21 cellular contexts compared by ENCODE assay signal in genomic region chr12:110335481-110336045, GRCh38.
"Had no signal": no experiment of that assay in that cellular context is flagged by ENCODE, and none has a peak within 500 bp of the region (broad histone marks: within the 10 kb centered on the region; RNA-seq: fewer than 3 reads in every experiment).

No MANE protein-coding gene starts in this region.

- H3K9me3 ChIP-seq: ascending aorta, breast epithelium, gastroesophageal sphincter, mucosa of descending colon, right atrium auricular region, suprapubic skin, upper lobe of left lung had no signal

- DNase-seq: activated CD4-positive, alpha-beta T cell treated with anti-CD3 and anti-CD28 coated beads for 1 hour; activated CD4-positive, alpha-beta T cell treated with anti-CD3 and anti-CD28 coated beads, Interleukin-2, amount 50 U/mL, for 4 hours; activated gamma-delta T cell; dermis blood vessel endothelial cell; effector memory CD8-positive, alpha-beta T cell; erythroblast; islet precursor cell; mucosa of descending colon; stimulated activated CD4-positive, alpha-beta T cell treated with anti-CD3 and anti-CD28 coated beads, Interleukin-4, amount 100 ng/mL, for 4 hours; stimulated activated CD8-positive, alpha-beta memory T cell treated with anti-CD3 and anti-CD28 coated beads, Interleukin-4, amount 100 ng/mL, for 48 hours; T-helper 1 cell; upper lobe of left lung had no signal

- H3K36me3 ChIP-seq: breast epithelium had no signal

- H3K4me2 ChIP-seq: smooth muscle cell had no signal

- H3K9me3 Mint-ChIP-seq: effector memory CD8-positive, alpha-beta T cell; natural killer cell treated with Interleukin-12 subunit alpha and Interleukin-12 subunit beta and Interleukin-15 and Interleukin-18, amount 100 ng/mL, for 72 hours; stimulated activated naive CD8-positive, alpha-beta T cell treated with anti-CD3 and anti-CD28 coated beads, Interleukin-15, Interleukin-2, amounts not matched to agents 100 ng/mL and 50 ng/mL, for 24 hours had no signal

- H3K4me3 Mint-ChIP-seq: effector memory CD8-positive, alpha-beta T cell; natural killer cell treated with Interleukin-12 subunit alpha and Interleukin-12 subunit beta and Interleukin-15 and Interleukin-18, amount 100 ng/mL, for 72 hours; stimulated activated naive CD8-positive, alpha-beta T cell treated with anti-CD3 and anti-CD28 coated beads, Interleukin-15, Interleukin-2, amounts not matched to agents 100 ng/mL and 50 ng/mL, for 24 hours had no signal

- H3K27ac ChIP-seq: breast epithelium, gastroesophageal sphincter, right atrium auricular region, SK-N-MC, suprapubic skin, upper lobe of left lung had no signal

- H3K27me3 Mint-ChIP-seq: effector memory CD8-positive, alpha-beta T cell; natural killer cell treated with Interleukin-12 subunit alpha and Interleukin-12 subunit beta and Interleukin-15 and Interleukin-18, amount 100 ng/mL, for 72 hours; stimulated activated naive CD8-positive, alpha-beta T cell treated with anti-CD3 and anti-CD28 coated beads, Interleukin-15, Interleukin-2, amounts not matched to agents 100 ng/mL and 50 ng/mL, for 24 hours had no signal

- H3K27me3 ChIP-seq: ascending aorta, breast epithelium, gastroesophageal sphincter, right atrium auricular region, suprapubic skin, upper lobe of left lung had no signal

- H3K27ac Mint-ChIP-seq: stimulated activated naive CD8-positive, alpha-beta T cell treated with anti-CD3 and anti-CD28 coated beads, Interleukin-15, Interleukin-2, amounts not matched to agents 100 ng/mL and 50 ng/mL, for 24 hours had no signal

- H3K4me3 ChIP-seq: ascending aorta, breast epithelium, gastroesophageal sphincter, mucosa of descending colon, right atrium auricular region, SK-N-MC, smooth muscle cell, suprapubic skin, upper lobe of left lung had no signal

- ATAC-seq: effector memory CD8-positive, alpha-beta T cell; gastroesophageal sphincter; mucosa of descending colon; natural killer cell treated with Interleukin-12 subunit alpha and Interleukin-12 subunit beta and Interleukin-15 and Interleukin-18, amount 100 ng/mL, for 72 hours had no signal
